In the genomic region with DNA sequence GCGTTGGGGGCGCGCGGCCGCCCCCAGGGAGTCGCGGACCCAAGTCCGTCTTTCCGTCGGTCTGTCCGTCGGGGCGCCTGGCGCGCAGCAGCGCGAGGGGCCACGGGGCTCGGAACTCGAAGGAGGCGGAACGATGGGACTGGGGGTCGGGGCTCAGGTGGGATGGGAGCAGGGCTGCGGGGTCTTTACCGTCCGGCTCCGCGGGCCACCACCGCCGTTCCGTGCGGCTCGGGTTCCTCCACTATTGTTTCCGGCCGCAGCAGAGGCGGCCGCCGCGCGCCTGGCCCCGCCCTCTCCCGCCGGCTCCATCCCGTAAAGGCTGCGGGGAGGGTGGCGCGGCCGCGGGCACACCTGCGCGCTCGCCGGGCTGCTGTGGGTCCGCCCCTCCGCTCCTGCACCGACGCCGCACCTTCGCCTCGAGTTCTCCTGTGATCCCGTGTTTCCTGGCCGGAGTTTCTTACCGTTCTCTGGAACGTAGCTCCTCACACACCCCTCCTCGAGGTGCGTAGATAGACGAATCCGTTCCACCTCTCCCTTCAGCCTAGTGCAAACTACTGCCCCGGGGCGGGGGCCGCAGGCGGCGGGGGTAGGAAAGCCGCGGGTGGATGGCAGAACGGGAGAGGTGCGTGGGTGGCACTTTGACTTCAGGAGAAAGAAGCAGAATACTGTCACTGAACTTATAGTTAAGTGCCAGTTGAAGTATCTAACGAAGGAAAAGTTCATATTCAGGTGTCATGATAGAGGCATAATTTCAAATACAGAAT, we compare ENCODE assay signal across 1 cellular context.
A peak's percentile ranks its signal among the peaks of the same experiment; 100 is the strongest.
TF ChIP-seq lines count a peak whose summit lies in the region.

A gene (minus strand): TSS at position 243 of the 764 bp plus-strand sequence. CDS start 1,038 bp downstream, outside the sequence.

TF ChIP-seq in HepG2, 621 proteins besides CTCF, POLR2A, EP300 and RAD21 (continued from another document and continues in another):
- TF ChIP-seq, protein P1, sequence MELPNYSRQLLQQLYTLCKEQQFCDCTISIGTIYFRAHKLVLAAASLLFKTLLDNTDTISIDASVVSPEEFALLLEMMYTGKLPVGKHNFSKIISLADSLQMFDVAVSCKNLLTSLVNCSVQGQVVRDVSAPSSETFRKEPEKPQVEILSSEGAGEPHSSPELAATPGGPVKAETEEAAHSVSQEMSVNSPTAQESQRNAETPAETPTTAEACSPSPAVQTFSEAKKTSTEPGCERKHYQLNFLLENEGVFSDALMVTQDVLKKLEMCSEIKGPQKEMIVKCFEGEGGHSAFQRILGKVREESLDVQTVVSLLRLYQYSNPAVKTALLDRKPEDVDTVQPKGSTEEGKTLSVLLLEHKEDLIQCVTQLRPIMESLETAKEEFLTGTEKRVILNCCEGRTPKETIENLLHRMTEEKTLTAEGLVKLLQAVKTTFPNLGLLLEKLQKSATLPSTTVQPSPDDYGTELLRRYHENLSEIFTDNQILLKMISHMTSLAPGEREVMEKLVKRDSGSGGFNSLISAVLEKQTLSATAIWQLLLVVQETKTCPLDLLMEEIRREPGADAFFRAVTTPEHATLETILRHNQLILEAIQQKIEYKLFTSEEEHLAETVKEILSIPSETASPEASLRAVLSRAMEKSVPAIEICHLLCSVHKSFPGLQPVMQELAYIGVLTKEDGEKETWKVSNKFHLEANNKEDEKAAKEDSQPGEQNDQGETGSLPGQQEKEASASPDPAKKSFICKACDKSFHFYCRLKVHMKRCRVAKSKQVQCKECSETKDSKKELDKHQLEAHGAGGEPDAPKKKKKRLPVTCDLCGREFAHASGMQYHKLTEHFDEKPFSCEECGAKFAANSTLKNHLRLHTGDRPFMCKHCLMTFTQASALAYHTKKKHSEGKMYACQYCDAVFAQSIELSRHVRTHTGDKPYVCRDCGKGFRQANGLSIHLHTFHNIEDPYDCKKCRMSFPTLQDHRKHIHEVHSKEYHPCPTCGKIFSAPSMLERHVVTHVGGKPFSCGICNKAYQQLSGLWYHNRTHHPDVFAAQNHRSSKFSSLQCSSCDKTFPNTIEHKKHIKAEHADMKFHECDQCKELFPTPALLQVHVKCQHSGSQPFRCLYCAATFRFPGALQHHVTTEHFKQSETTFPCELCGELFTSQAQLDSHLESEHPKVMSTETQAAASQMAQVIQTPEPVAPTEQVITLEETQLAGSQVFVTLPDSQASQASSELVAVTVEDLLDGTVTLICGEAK (IDR thresholded peaks at IDR 0.05), result no peak
- TF ChIP-seq, protein P1 (CRISPR knock-in tag; IDR thresholded peaks at IDR 0.05), result peak; percentile 68; the same call in 1 of the 2 replicates
- no peak for TF ChIP-seq PAWR (CRISPR knock-in tag; IDR thresholded peaks at IDR 0.05; ENCODE audit: borderline replicate concordance)
- TF ChIP-seq, protein P2, sequence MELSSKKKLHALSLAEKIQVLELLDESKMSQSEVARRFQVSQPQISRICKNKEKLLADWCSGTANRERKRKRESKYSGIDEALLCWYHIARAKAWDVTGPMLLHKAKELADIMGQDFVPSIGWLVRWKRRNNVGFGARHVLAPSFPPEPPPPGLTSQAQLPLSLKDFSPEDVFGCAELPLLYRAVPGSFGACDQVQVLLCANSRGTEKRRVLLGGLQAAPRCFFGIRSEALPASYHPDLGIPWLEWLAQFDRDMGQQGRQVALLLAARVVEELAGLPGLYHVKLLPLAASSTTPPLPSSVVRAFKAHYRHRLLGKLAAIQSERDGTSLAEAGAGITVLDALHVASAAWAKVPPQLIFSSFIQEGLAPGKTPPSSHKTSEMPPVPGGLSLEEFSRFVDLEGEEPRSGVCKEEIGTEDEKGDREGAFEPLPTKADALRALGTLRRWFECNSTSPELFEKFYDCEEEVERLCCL (CRISPR knock-in tag; IDR thresholded peaks at IDR 0.05; ENCODE audit: borderline replicate concordance), result 0 out of 2 replicates have a peak, but pooled peaks have one; percentile 14
- no peak for TF ChIP-seq PCBP2 (optimal IDR thresholded peaks at IDR 0.05; ENCODE audit: low read depth, low read length, poor library complexity, severe bottlenecking)
- TF ChIP-seq ZNF619 (CRISPR knock-in tag; IDR thresholded peaks at IDR 0.05), result no peak
- TF ChIP-seq ZNF484 (CRISPR knock-in tag; IDR thresholded peaks at IDR 0.05; ENCODE audit: borderline replicate concordance, low read depth), result no peak
- peak; percentile 41; the same call in 1 of the 2 replicates for TF ChIP-seq KDM5A (IDR thresholded peaks at IDR 0.05; ENCODE audit: borderline replicate concordance, low read length)
- TF ChIP-seq NR1H2 (CRISPR knock-in tag; IDR thresholded peaks at IDR 0.05; ENCODE audit: borderline replicate concordance, low read depth), result no peak
- TF ChIP-seq FOXP1 (IDR thresholded peaks at IDR 0.05), result no peak
- TF ChIP-seq FOXP1 (CRISPR knock-in tag; IDR thresholded peaks at IDR 0.05), result no peak
- peak; percentile 69 for TF ChIP-seq BORCS8-MEF2B (CRISPR knock-in tag; IDR thresholded peaks at IDR 0.05)
- TF ChIP-seq, protein P3, sequence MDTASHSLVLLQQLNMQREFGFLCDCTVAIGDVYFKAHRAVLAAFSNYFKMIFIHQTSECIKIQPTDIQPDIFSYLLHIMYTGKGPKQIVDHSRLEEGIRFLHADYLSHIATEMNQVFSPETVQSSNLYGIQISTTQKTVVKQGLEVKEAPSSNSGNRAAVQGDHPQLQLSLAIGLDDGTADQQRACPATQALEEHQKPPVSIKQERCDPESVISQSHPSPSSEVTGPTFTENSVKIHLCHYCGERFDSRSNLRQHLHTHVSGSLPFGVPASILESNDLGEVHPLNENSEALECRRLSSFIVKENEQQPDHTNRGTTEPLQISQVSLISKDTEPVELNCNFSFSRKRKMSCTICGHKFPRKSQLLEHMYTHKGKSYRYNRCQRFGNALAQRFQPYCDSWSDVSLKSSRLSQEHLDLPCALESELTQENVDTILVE (CRISPR knock-in tag; IDR thresholded peaks at IDR 0.05), result peak; percentile 57
- no peak for TF ChIP-seq GATAD2A (CRISPR knock-in tag; IDR thresholded peaks at IDR 0.05)
- peak; percentile 61; the same call in 1 of the 2 replicates for TF ChIP-seq ZNF530 (CRISPR knock-in tag; IDR thresholded peaks at IDR 0.05; ENCODE audit: low read depth)
- TF ChIP-seq CHCHD3 (CRISPR knock-in tag; IDR thresholded peaks at IDR 0.05), result peak; percentile 52; the same call in 1 of the 2 replicates
- TF ChIP-seq ZKSCAN8 (CRISPR knock-in tag; IDR thresholded peaks at IDR 0.05; ENCODE audit: borderline replicate concordance), result no peak
- 0 out of 2 replicates have a peak, but pooled peaks have one; percentile 15 for TF ChIP-seq ELF3 (CRISPR knock-in tag; IDR thresholded peaks at IDR 0.05)
- TF ChIP-seq SP2 (CRISPR knock-in tag; IDR thresholded peaks at IDR 0.05), result no peak
- peak; percentile 78; the same call in 1 of the 2 replicates for TF ChIP-seq ZNF274 (CRISPR knock-in tag; IDR thresholded peaks at IDR 0.05)
- TF ChIP-seq, protein P4, sequence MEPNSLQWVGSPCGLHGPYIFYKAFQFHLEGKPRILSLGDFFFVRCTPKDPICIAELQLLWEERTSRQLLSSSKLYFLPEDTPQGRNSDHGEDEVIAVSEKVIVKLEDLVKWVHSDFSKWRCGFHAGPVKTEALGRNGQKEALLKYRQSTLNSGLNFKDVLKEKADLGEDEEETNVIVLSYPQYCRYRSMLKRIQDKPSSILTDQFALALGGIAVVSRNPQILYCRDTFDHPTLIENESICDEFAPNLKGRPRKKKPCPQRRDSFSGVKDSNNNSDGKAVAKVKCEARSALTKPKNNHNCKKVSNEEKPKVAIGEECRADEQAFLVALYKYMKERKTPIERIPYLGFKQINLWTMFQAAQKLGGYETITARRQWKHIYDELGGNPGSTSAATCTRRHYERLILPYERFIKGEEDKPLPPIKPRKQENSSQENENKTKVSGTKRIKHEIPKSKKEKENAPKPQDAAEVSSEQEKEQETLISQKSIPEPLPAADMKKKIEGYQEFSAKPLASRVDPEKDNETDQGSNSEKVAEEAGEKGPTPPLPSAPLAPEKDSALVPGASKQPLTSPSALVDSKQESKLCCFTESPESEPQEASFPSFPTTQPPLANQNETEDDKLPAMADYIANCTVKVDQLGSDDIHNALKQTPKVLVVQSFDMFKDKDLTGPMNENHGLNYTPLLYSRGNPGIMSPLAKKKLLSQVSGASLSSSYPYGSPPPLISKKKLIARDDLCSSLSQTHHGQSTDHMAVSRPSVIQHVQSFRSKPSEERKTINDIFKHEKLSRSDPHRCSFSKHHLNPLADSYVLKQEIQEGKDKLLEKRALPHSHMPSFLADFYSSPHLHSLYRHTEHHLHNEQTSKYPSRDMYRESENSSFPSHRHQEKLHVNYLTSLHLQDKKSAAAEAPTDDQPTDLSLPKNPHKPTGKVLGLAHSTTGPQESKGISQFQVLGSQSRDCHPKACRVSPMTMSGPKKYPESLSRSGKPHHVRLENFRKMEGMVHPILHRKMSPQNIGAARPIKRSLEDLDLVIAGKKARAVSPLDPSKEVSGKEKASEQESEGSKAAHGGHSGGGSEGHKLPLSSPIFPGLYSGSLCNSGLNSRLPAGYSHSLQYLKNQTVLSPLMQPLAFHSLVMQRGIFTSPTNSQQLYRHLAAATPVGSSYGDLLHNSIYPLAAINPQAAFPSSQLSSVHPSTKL (CRISPR knock-in tag; IDR thresholded peaks at IDR 0.05), result no peak; the same call in 1 of the 2 replicates
- TF ChIP-seq, protein P5, sequence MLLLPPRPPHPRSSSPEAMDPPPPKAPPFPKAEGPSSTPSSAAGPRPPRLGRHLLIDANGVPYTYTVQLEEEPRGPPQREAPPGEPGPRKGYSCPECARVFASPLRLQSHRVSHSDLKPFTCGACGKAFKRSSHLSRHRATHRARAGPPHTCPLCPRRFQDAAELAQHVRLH (CRISPR knock-in tag; IDR thresholded peaks at IDR 0.05; ENCODE audit: borderline replicate concordance, low read depth), result no peak
- 0 out of 2 replicates have a peak, but pooled peaks have one; percentile 41 for TF ChIP-seq ZFYVE20 (CRISPR knock-in tag; IDR thresholded peaks at IDR 0.05; ENCODE audit: borderline replicate concordance, low read depth)
- no peak for TF ChIP-seq CENPX (CRISPR knock-in tag; IDR thresholded peaks at IDR 0.05)
- TF ChIP-seq ZSCAN30 (CRISPR knock-in tag; IDR thresholded peaks at IDR 0.05), result no peak
- TF ChIP-seq ZNF883 (CRISPR knock-in tag; IDR thresholded peaks at IDR 0.05; ENCODE audit: not compliant biosample characterization), result peak; percentile 74
- TF ChIP-seq ZNF3 (CRISPR knock-in tag; IDR thresholded peaks at IDR 0.05), result no peak
- TF ChIP-seq, protein P6, sequence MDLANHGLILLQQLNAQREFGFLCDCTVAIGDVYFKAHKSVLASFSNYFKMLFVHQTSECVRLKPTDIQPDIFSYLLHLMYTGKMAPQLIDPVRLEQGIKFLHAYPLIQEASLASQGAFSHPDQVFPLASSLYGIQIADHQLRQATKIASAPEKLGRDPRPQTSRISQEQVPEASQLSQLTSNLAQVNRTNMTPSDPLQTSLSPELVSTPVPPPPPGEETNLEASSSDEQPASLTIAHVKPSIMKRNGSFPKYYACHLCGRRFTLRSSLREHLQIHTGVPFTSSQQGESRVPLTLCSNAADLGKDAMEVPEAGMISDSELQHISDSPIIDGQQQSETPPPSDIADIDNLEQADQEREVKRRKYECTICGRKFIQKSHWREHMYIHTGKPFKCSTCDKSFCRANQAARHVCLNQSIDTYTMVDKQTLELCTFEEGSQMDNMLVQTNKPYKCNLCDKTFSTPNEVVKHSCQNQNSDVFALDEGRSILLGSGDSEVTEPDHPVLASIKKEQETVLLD (CRISPR knock-in tag; IDR thresholded peaks at IDR 0.05; ENCODE audit: low read depth), result no peak
- TF ChIP-seq, protein P7, sequence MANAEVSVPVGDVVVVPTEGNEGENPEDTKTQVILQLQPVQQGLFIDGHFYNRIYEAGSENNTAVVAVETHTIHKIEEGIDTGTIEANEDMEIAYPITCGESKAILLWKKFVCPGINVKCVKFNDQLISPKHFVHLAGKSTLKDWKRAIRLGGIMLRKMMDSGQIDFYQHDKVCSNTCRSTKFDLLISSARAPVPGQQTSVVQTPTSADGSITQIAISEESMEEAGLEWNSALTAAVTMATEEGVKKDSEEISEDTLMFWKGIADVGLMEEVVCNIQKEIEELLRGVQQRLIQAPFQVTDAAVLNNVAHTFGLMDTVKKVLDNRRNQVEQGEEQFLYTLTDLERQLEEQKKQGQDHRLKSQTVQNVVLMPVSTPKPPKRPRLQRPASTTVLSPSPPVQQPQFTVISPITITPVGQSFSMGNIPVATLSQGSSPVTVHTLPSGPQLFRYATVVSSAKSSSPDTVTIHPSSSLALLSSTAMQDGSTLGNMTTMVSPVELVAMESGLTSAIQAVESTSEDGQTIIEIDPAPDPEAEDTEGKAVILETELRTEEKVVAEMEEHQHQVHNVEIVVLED (CRISPR knock-in tag; IDR thresholded peaks at IDR 0.05; ENCODE audit: borderline replicate concordance), result no peak
- no peak for TF ChIP-seq HNRNPH1 (optimal IDR thresholded peaks at IDR 0.05; ENCODE audit: low read depth, low read length)
- TF ChIP-seq ZNF761 (CRISPR knock-in tag; conservative IDR thresholded peaks at IDR 0.05), result peak; percentile 59; the same call in 1 of the 2 replicates
- TF ChIP-seq, protein P8, sequence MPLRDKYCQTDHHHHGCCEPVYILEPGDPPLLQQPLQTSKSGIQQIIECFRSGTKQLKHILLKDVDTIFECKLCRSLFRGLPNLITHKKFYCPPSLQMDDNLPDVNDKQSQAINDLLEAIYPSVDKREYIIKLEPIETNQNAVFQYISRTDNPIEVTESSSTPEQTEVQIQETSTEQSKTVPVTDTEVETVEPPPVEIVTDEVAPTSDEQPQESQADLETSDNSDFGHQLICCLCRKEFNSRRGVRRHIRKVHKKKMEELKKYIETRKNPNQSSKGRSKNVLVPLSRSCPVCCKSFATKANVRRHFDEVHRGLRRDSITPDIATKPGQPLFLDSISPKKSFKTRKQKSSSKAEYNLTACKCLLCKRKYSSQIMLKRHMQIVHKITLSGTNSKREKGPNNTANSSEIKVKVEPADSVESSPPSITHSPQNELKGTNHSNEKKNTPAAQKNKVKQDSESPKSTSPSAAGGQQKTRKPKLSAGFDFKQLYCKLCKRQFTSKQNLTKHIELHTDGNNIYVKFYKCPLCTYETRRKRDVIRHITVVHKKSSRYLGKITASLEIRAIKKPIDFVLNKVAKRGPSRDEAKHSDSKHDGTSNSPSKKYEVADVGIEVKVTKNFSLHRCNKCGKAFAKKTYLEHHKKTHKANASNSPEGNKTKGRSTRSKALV (CRISPR knock-in tag; IDR thresholded peaks at IDR 0.05), result no peak
